20 cellular contexts compared by ENCODE assay signal in genomic region chr21:31251686-31252085, GRCh38.
DNase-seq lines count a peak whose midpoint lies in the region; ATAC-seq and TF ChIP-seq lines count a peak whose summit lies in the region.
"Had no signal": no experiment of that assay in that cellular context is flagged by ENCODE, and none has a peak within 500 bp of the region (broad histone marks: within the 10 kb centered on the region; RNA-seq: fewer than 3 reads in every experiment).

No MANE protein-coding gene starts in this region.

- POLR2A ChIA-PET in SK-N-SH (lab: Yijun Ruan, JAX) = no interaction called here
- POLR2A ChIA-PET in activated CD4-positive, alpha-beta T cell treated with anti-CD3 and anti-CD28 coated beads for 36 hours (lab: Charles Lee) = no interaction called here

- intact Hi-C loops in activated CD4-positive, alpha-beta T cell treated with anti-CD3 and anti-CD28 coated beads for 36 hours (cut with DNase I, micrococcal nuclease) = no loop called here

- no peak for TF ChIP-seq RAD21 in SK-N-SH (IDR thresholded peaks at IDR 0.05; ENCODE audit: low read length)

- H2AK5ac ChIP-seq in mesendoderm (ENCODE audit: low read length) = no peak overlapping the region
- H2AK5ac ChIP-seq in neuronal stem cell (ENCODE audit: low read depth, low read length) = peak overlapping the region; percentile 97

- H3K36me3 Mint-ChIP-seq in activated CD4-positive, alpha-beta T cell treated with anti-CD3 and anti-CD28 coated beads for 36 hours (ENCODE audit: low read depth) = peaks cover 23% of the 10 kb centered on the region
- H3K36me3 Mint-ChIP-seq: CD8-positive, alpha-beta T cell had no signal

- H3K9me2 ChIP-seq in SK-N-SH = no peaks in the 10 kb centered on the region

- TF ChIP-seq CTCF in SK-N-SH (IDR thresholded peaks at IDR 0.05) (no peak), foreskin fibroblast (IDR thresholded peaks at IDR 0.05; ENCODE audit: low read depth, low read length) (no peak)

- H3K56ac ChIP-seq in mesendoderm (ENCODE audit: low read length) = no peak overlapping the region

- H2BK120ac ChIP-seq in mesendoderm (ENCODE audit: low read depth, low read length) = no peak overlapping the region
- H2BK120ac ChIP-seq in neuronal stem cell (ENCODE audit: low read depth, low read length) = peak overlapping the region; percentile 78

- H3K27ac ChIP-seq in SK-N-SH (ENCODE audit: low read depth in 2 of 2, low read length in 1 of 2) = peak overlapping the region in 1 of 2 experiments; percentile 81; a peak in 2 of 4 replicates
- no peak overlapping the region for H3K27ac ChIP-seq in mesendoderm (ENCODE audit: low read depth, low read length)
- H3K27ac ChIP-seq in neuronal stem cell (replicated peaks; ENCODE audit: low read length) = peak overlapping the region; percentile 54
- H3K27ac ChIP-seq: 22Rv1; A549; BLaER1 treated with 17β-estradiol and CSF1 and Interleukin-3, amounts not matched to agents 10 nM and 100 nM; C4-2B had no signal

- peak overlapping the region; percentile 83 for H4K91ac ChIP-seq in neuronal stem cell (ENCODE audit: low read depth, low read length, poor library complexity)

- no peak overlapping the region for H4K8ac ChIP-seq in mesendoderm (ENCODE audit: low read depth, low read length)
- no peak overlapping the region for H4K8ac ChIP-seq in neuronal stem cell (ENCODE audit: low read depth, low read length)

- WGBS in SK-N-SH (ENCODE audit: low lambda C conversion rate) = 90% methylated on average over 24 of the region's 28 CpGs
- no CpG with 5 or more reads among the region's 28 CpGs for WGBS in mesendoderm (ENCODE audit: extremely low coverage, insufficient coverage, low lambda C conversion rate)
- no CpG with 5 or more reads among the region's 28 CpGs for WGBS in neuronal stem cell (ENCODE audit: extremely low coverage in 2 of 2, insufficient read length in 2 of 2, insufficient replicate concordance in 1 of 2), 2 donors

- no peaks in the 10 kb centered on the region for H3K4me1 Mint-ChIP-seq in activated CD4-positive, alpha-beta T cell treated with anti-CD3 and anti-CD28 coated beads for 36 hours
- H3K4me1 Mint-ChIP-seq: B cell had no signal

- peak overlapping the region; percentile 93 for H2BK12ac ChIP-seq in neuronal stem cell (ENCODE audit: low read length)

- H3K9me3 ChIP-seq in SK-N-SH (no peaks in the 10 kb centered on the region), NT2/D1 (ENCODE audit: insufficient read depth, low read length) (no peaks in the 10 kb centered on the region), neuronal stem cell (replicated peaks in 1 of 2; ENCODE audit: control insufficient read depth in 2 of 2, insufficient read depth in 1 of 2, low read depth in 1 of 2, low read length in 2 of 2) (peaks cover 2 to 4% of the 10 kb centered on the region in 2 donors)
- H3K9me3 ChIP-seq: A549, Caco-2 had no signal

- peak; percentile 11 for DNase-seq in SK-N-SH
- no peak for DNase-seq in NT2/D1 (ENCODE audit: low read depth, low spot score)
- DNase-seq in mesendoderm = no peak
- no peak for DNase-seq in neuronal stem cell (ENCODE audit: low spot score)
- DNase-seq in foreskin fibroblast = no peak
- no peak for DNase-seq in activated CD4-positive, alpha-beta T cell treated with anti-CD3 and anti-CD28 coated beads, Interleukin-2, amount 50 U/mL, for 48 hours
- DNase-seq in activated CD4-positive, alpha-beta T cell treated with anti-CD3 and anti-CD28 coated beads for 36 hours = no peak
- DNase-seq: AML-193; Caco-2; Calu3; CD4-positive, alpha-beta T cell; CD8-positive, alpha-beta T cell; DMS79 treated with DMSO at 0.1 percent for 48 hours; GF-D8 had no signal

- H3K14ac ChIP-seq in neuronal stem cell (ENCODE audit: low read length) = peak overlapping the region; percentile 56

- no peaks in the 10 kb centered on the region for H3F3A ChIP-seq in SK-N-SH (replicated peaks; ENCODE audit: insufficient read depth)

- no peak overlapping the region for H3K27ac Mint-ChIP-seq in activated CD4-positive, alpha-beta T cell treated with anti-CD3 and anti-CD28 coated beads for 36 hours
- H3K27ac Mint-ChIP-seq: B cell; CD4-positive, alpha-beta T cell; CD8-positive, alpha-beta T cell had no signal

- no peak for TF ChIP-seq EP300 in SK-N-SH (IDR thresholded peaks at IDR 0.05; ENCODE audit: borderline replicate concordance in 1 of 2, low read depth in 1 of 2, low read length in 1 of 2)

- CTCF ChIA-PET in SK-N-SH (lab: Yijun Ruan, JAX) = interaction anchor here (1.0 kb wide), 1 partner anchor 58 kb away, joined by 3 read pairs; no protein-coding TSS in a partner anchor
- CTCF ChIA-PET in activated CD4-positive, alpha-beta T cell treated with anti-CD3 and anti-CD28 coated beads for 36 hours (lab: Charles Lee) = interaction anchor here (0.8 kb wide), 1 partner anchor 329 kb away, joined by 3 read pairs; no protein-coding TSS in a partner anchor

- H2AFZ ChIP-seq in SK-N-SH (ENCODE audit: low read depth) (no peak overlapping the region), neuronal stem cell (ENCODE audit: low read length) (no peak overlapping the region)

- H2BK15ac ChIP-seq in mesendoderm (replicated peaks; ENCODE audit: low read depth) (no peak overlapping the region), neuronal stem cell (ENCODE audit: low read length) (peak overlapping the region; percentile 71)

- no peaks in the 10 kb centered on the region for H3K27me3 Mint-ChIP-seq in activated CD4-positive, alpha-beta T cell treated with anti-CD3 and anti-CD28 coated beads for 36 hours
- H3K27me3 Mint-ChIP-seq: B cell; CD4-positive, alpha-beta T cell had no signal

- H3K9me3 Mint-ChIP-seq in activated CD4-positive, alpha-beta T cell treated with anti-CD3 and anti-CD28 coated beads for 36 hours (ENCODE audit: low read depth) = no peaks in the 10 kb centered on the region
- H3K9me3 Mint-ChIP-seq: CD4-positive, alpha-beta T cell; CD8-positive, alpha-beta T cell had no signal

- no peak overlapping the region for H3K4me3 Mint-ChIP-seq in activated CD4-positive, alpha-beta T cell treated with anti-CD3 and anti-CD28 coated beads for 36 hours
- H3K4me3 Mint-ChIP-seq: B cell; CD4-positive, alpha-beta T cell; CD8-positive, alpha-beta T cell had no signal

- H3K4me3 ChIP-seq in SK-N-SH (ENCODE audit: low read depth in 2 of 2, low read length in 1 of 2) = no peak overlapping the region
- no peak overlapping the region for H3K4me3 ChIP-seq in NT2/D1 (ENCODE audit: insufficient read length, low read depth)
- H3K4me3 ChIP-seq in mesendoderm (ENCODE audit: low read length) = no peak overlapping the region
- H3K4me3 ChIP-seq in neuronal stem cell (ENCODE audit: low read length in 2 of 2) = no peak overlapping the region
- H3K4me3 ChIP-seq in foreskin fibroblast (ENCODE audit: low read depth in 1 of 2, low read length in 2 of 2) = no peak overlapping the region
- H3K4me3 ChIP-seq: A549; BLaER1 treated with 17β-estradiol and CSF1 and Interleukin-3, amounts not matched to agents 10 nM and 100 nM had no signal

- H3K4me2 ChIP-seq in SK-N-SH (no peak overlapping the region), mesendoderm (ENCODE audit: low read length) (no peak overlapping the region), neuronal stem cell (ENCODE audit: insufficient read depth, low read length, poor library complexity, severe bottlenecking) (no peak overlapping the region)
- H3K4me2 ChIP-seq: A549; BLaER1 treated with 17β-estradiol and CSF1 and Interleukin-3, amounts not matched to agents 10 nM and 100 nM had no signal

- H3K27me3 ChIP-seq in SK-N-SH (ENCODE audit: insufficient read depth) (no peaks in the 10 kb centered on the region), NT2/D1 (ENCODE audit: insufficient read depth, insufficient read length) (no peaks in the 10 kb centered on the region), mesendoderm (ENCODE audit: insufficient read depth, low read length, poor library complexity) (no peaks in the 10 kb centered on the region), neuronal stem cell (ENCODE audit: control insufficient read depth in 3 of 3, insufficient read depth in 3 of 3, low read depth in 1 of 3, low read length in 3 of 3) (no peaks in the 10 kb centered on the region)
- H3K27me3 ChIP-seq: BLaER1 treated with 17β-estradiol and CSF1 and Interleukin-3, amounts not matched to agents 10 nM and 100 nM had no signal

- H3K79me1 ChIP-seq in mesendoderm (ENCODE audit: low read length) = no peaks in the 10 kb centered on the region
- peaks cover 6% of the 10 kb centered on the region for H3K79me1 ChIP-seq in neuronal stem cell (ENCODE audit: low read depth, low read length)

- no peak overlapping the region for H4K5ac ChIP-seq in mesendoderm (ENCODE audit: low read length)

- no peak overlapping the region for H2BK5ac ChIP-seq in mesendoderm (ENCODE audit: low read length)
- peak overlapping the region; percentile 89 for H2BK5ac ChIP-seq in neuronal stem cell (ENCODE audit: low read length)

- H3K36me3 ChIP-seq in SK-N-SH (replicated peaks in 1 of 2; ENCODE audit: control insufficient read depth in 1 of 2, insufficient read depth in 2 of 2, low read length in 1 of 2) (no peaks in the 10 kb centered on the region), NT2/D1 (ENCODE audit: insufficient read depth, insufficient read length, low read length) (peaks cover 18% of the 10 kb centered on the region), mesendoderm (ENCODE audit: control insufficient read depth, insufficient read depth, low read length) (no peaks in the 10 kb centered on the region), neuronal stem cell (replicated peaks in 1 of 2; ENCODE audit: control insufficient read depth in 2 of 2, insufficient read depth in 2 of 2, low read length in 2 of 2) (peaks cover 5 to 32% of the 10 kb centered on the region in 2 donors)

- H3K23ac ChIP-seq in mesendoderm (ENCODE audit: low read length) = peak overlapping the region; percentile 69
- peak overlapping the region; percentile 3 for H3K23ac ChIP-seq in neuronal stem cell (ENCODE audit: low read depth, low read length, poor library complexity)

- no peaks in the 10 kb centered on the region for H4K20me1 ChIP-seq in SK-N-SH (ENCODE audit: insufficient read depth)

- H3K4ac ChIP-seq in mesendoderm (ENCODE audit: low read depth, low read length) (no peak overlapping the region), neuronal stem cell (ENCODE audit: low read length) (no peak overlapping the region)

- peaks cover 0 to 21% of the 10 kb centered on the region in 2 experiments; a peak in 1 of 4 replicates for H3K4me1 ChIP-seq in SK-N-SH (ENCODE audit: control insufficient read depth in 1 of 2, insufficient read depth in 2 of 2, low read depth in 1 of 2, low read length in 1 of 2)
- H3K4me1 ChIP-seq in NT2/D1 (ENCODE audit: insufficient read depth, insufficient read length) = peaks cover 19% of the 10 kb centered on the region
- peaks cover 5% of the 10 kb centered on the region for H3K4me1 ChIP-seq in mesendoderm (ENCODE audit: control insufficient read depth, low read depth, low read length)
- H3K4me1 ChIP-seq in neuronal stem cell (ENCODE audit: control insufficient read depth in 2 of 2, insufficient read depth in 1 of 2, low read depth in 1 of 2, low read length in 2 of 2) = peaks cover 7 to 37% of the 10 kb centered on the region in 2 donors
- H3K4me1 ChIP-seq: A549; BLaER1 treated with 17β-estradiol and CSF1 and Interleukin-3, amounts not matched to agents 10 nM and 100 nM; Caco-2 had no signal

- H3K79me2 ChIP-seq in SK-N-SH (ENCODE audit: insufficient read depth) = no peaks in the 10 kb centered on the region
- no peaks in the 10 kb centered on the region for H3K79me2 ChIP-seq in mesendoderm (ENCODE audit: control insufficient read depth, insufficient read depth, low read length)

- H3K18ac ChIP-seq in mesendoderm (ENCODE audit: low read length) (no peak overlapping the region), neuronal stem cell (ENCODE audit: low read length) (peak overlapping the region; percentile 95)

- no peak for ATAC-seq in SK-N-SH treated with all-trans-retinoic acid at 6 μM for 48 hours
- ATAC-seq in activated CD4-positive, alpha-beta T cell treated with anti-CD3 and anti-CD28 coated beads for 36 hours = no peak
- ATAC-seq: A549; CD8-positive, alpha-beta T cell had no signal

- H3K9ac ChIP-seq in SK-N-SH (no peak overlapping the region), NT2/D1 (ENCODE audit: insufficient read length, low read depth) (peak overlapping the region; percentile 1), mesendoderm (ENCODE audit: low read length) (no peak overlapping the region), neuronal stem cell (ENCODE audit: low read depth, low read length, poor library complexity) (peak overlapping the region; percentile 77)
- H3K9ac ChIP-seq: BLaER1 treated with 17β-estradiol and CSF1 and Interleukin-3, amounts not matched to agents 10 nM and 100 nM had no signal

Comparison
In these comparisons a context has a peak if more than half of its experiments do, and no peak if none do; other contexts are left out.
1. H3K9ac ChIP-seq: peak in NT2/D1 (single experiment) and neuronal stem cell (single experiment); none in SK-N-SH (single experiment) and mesendoderm (single experiment).